In the genomic region with DNA sequence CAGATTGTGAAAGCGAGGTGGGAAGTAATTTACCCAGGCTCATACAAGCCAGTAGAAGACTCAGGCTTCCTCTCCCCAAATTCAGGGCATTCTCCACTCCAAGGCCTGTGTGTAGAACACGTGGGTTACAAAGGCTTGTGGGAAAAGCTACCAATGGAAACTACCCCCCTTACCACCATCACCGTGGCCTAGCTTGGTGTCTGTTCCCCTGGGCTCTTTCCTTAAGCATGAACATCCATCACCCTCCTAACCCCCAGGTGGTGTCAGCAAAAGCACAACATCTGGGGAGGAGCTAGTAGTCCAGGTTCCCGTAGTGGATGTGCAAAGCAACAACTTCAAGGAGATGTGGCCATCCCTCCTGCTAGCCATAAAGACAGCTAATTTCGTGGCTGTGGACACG, we compare ENCODE assay signal across 8 cellular contexts. TPM values are rescaled to one million over a fixed set of nuclear protein-coding genes. Genes with fewer than 3 reads are reported as not detected.
DNase-seq lines count a peak whose midpoint lies in the region; ATAC-seq and TF ChIP-seq lines count a peak whose summit lies in the region.

No MANE protein-coding gene starts in this region.

- H3K79me2 ChIP-seq in trophoblast cell (ENCODE audit: control insufficient read depth, insufficient read depth, low read length, poor library complexity), result peaks cover 6% of the 10 kb centered on the region

- H3K23ac ChIP-seq in trophoblast cell (ENCODE audit: low read length), result no peak overlapping the region

- H3K79me1 ChIP-seq in trophoblast cell (ENCODE audit: low read length), result peaks cover 10% of the 10 kb centered on the region

- H3K4me1 ChIP-seq in left ventricle myocardium inferior (peaks cover 42% of the 10 kb centered on the region), esophagus (ENCODE audit: control insufficient read depth in 2 of 2, insufficient read depth in 2 of 2, low read length in 1 of 2) (peaks cover 3 to 6% of the 10 kb centered on the region in 2 donors), trophoblast cell (ENCODE audit: control insufficient read depth in 1 of 2, insufficient read depth in 2 of 2, low read length in 2 of 2) (peaks cover 6 to 12% of the 10 kb centered on the region in 2 experiments)

- no peak for ATAC-seq in HG03432 (IDR thresholded peaks at IDR 0.05; ENCODE audit: unreplicated experiment)
- ATAC-seq in GM18870 (IDR thresholded peaks at IDR 0.05; ENCODE audit: unreplicated experiment), result no peak

- intact Hi-C loops in left ventricle myocardium inferior (cut with micrococcal nuclease) (no loop called here), cardiac septum (cut with DNase I) (no loop called here)

- no peak overlapping the region for H4K91ac ChIP-seq in trophoblast cell (ENCODE audit: low read depth, low read length)

- H2BK12ac ChIP-seq in trophoblast cell (ENCODE audit: low read length), result no peak overlapping the region

- no peak overlapping the region for H2AK5ac ChIP-seq in trophoblast cell (ENCODE audit: low read length)

- peak overlapping the region; percentile 100 for H3K27ac ChIP-seq in left ventricle myocardium inferior (replicated peaks)
- peak overlapping the region in 1 of 2 donors; percentile 99 for H3K27ac ChIP-seq in esophagus (ENCODE audit: low read depth in 2 of 2, low read length in 1 of 2)
- H3K27ac ChIP-seq in trophoblast cell (ENCODE audit: low read depth, low read length), result no peak overlapping the region

- H3K9me3 ChIP-seq in left ventricle myocardium inferior (replicated peaks) (no peaks in the 10 kb centered on the region), esophagus (ENCODE audit: control insufficient read depth in 2 of 2, insufficient read depth in 1 of 2, low read depth in 1 of 2, low read length in 1 of 2) (no peaks in the 10 kb centered on the region), trophoblast cell (ENCODE audit: insufficient read depth, low read depth, low read length) (no peaks in the 10 kb centered on the region)

- H4K12ac ChIP-seq in trophoblast cell (ENCODE audit: low read depth, low read length), result no peak overlapping the region

- no peak overlapping the region for H2BK120ac ChIP-seq in trophoblast cell (ENCODE audit: insufficient read depth, low read length, poor library complexity)

- WGBS in esophagus, 2 donors, result 25 to 31% methylated on average over 6 of the region's 6 CpGs
- whole genome bisulfite sequencing in trophoblast cell (ENCODE audit: extremely low coverage, insufficient coverage, insufficient read length), result no CpG with 5 or more reads among the region's 6 CpGs

- H3K4me3 ChIP-seq in left ventricle myocardium inferior (peak overlapping the region; percentile 97), esophagus (ENCODE audit: low read depth in 1 of 2, low read length in 2 of 2) (peak overlapping the region; percentile 70 to 86), trophoblast cell (ENCODE audit: low read depth, low read length) (peak overlapping the region; percentile 14)

- H4K8ac ChIP-seq in trophoblast cell (ENCODE audit: low read depth, low read length), result no peak overlapping the region

- H2AFZ ChIP-seq in trophoblast cell (ENCODE audit: insufficient read depth, low read length, poor library complexity), result no peak overlapping the region

- no peak overlapping the region for H3K14ac ChIP-seq in trophoblast cell (ENCODE audit: low read length)

- H3K4ac ChIP-seq in trophoblast cell (ENCODE audit: low read depth, low read length), result peak overlapping the region; percentile 2

- H3K36me3 ChIP-seq in left ventricle myocardium inferior (peaks cover 34% of the 10 kb centered on the region), esophagus (ENCODE audit: control insufficient read depth in 2 of 2, insufficient read depth in 2 of 2, low read length in 1 of 2) (peaks cover 22 to 29% of the 10 kb centered on the region in 2 donors), trophoblast cell (ENCODE audit: control insufficient read depth in 1 of 2, insufficient read depth in 2 of 2, low read length in 2 of 2) (peaks cover 22 to 29% of the 10 kb centered on the region in 2 experiments)

- H3K9ac ChIP-seq in trophoblast cell (ENCODE audit: low read length), result no peak overlapping the region

- H3K4me2 ChIP-seq in trophoblast cell (ENCODE audit: low read length), result peak overlapping the region; percentile 64

- DNase-seq in left ventricle myocardium inferior (no peak), cardiac septum (ENCODE audit: low spot score) (no peak), SK-N-DZ (ENCODE audit: low spot score) (peak; percentile 45), trophoblast cell (no peak)
- DNase-seq in NK-92 treated with Interleukin-12 subunit alpha and Interleukin-12 subunit beta, amount 100 ng/mL, for 24 hours (lab: John Stamatoyannopoulos, UW), result no peak

- H3K27me3 ChIP-seq in left ventricle myocardium inferior (ENCODE audit: low read depth) (no peaks in the 10 kb centered on the region), esophagus (ENCODE audit: control insufficient read depth in 1 of 2, insufficient read depth in 2 of 2, low read length in 2 of 2) (no peaks in the 10 kb centered on the region), trophoblast cell (ENCODE audit: insufficient read depth, low read length) (no peaks in the 10 kb centered on the region)

- no peak overlapping the region for H3K18ac ChIP-seq in trophoblast cell (ENCODE audit: low read length)

- H2BK5ac ChIP-seq in trophoblast cell (ENCODE audit: low read depth, low read length, poor library complexity), result no peak overlapping the region

- no peak for TF ChIP-seq CTCF in left ventricle myocardium inferior (IDR thresholded peaks at IDR 0.05; ENCODE audit: borderline replicate concordance)

RNA-seq across cellular contexts. Expression of a gene that starts 0.6 kb away (rescaled TPM):
- total RNA-seq in left ventricle myocardium inferior (8.1 TPM), cardiac septum (11.2 TPM)
- 48.8 and 50.5 TPM in 2 replicates for polyA plus RNA-seq in SK-N-DZ (2014; cell fraction: cytosol; rRNA removed)
- 267 and 319 TPM in 2 replicates for polyA plus RNA-seq in SK-N-DZ (2014; cell fraction: nucleus; rRNA removed)
- 10 to 100 TPM; 12.2 to 21.8 TPM for polyA plus RNA-seq in esophagus
- polyA plus RNA-seq in trophoblast cell (2013), result 10.0 and 10.3 TPM in 2 replicates

RNA-seq across cellular contexts. Expression of a gene that starts 0.8 kb away (rescaled TPM):
- total RNA-seq in left ventricle myocardium inferior (3.2 TPM), cardiac septum (3.5 TPM)
- polyA plus RNA-seq in SK-N-DZ (2014; cell fraction: cytosol; rRNA removed), result 25.4 and 32.1 TPM in 2 replicates
- polyA plus RNA-seq in SK-N-DZ (2014; cell fraction: nucleus; rRNA removed), result 26.7 and 29.9 TPM in 2 replicates
- polyA plus RNA-seq in esophagus, result 1 to 10 TPM; 4.4 to 8.0 TPM
- 5.3 and 5.4 TPM in 2 replicates for polyA plus RNA-seq in trophoblast cell (2013)

RNA-seq across cellular contexts. Expression of a gene that starts 14.1 kb away (rescaled TPM):
- total RNA-seq in left ventricle myocardium inferior (not detected), cardiac septum (not detected)
- 47.0 and 54.7 TPM in 2 replicates for polyA plus RNA-seq in SK-N-DZ (2014; cell fraction: cytosol; rRNA removed)
- polyA plus RNA-seq in SK-N-DZ (2014; cell fraction: nucleus; rRNA removed), result 28.7 and 38.7 TPM in 2 replicates
- 1 to 10 TPM; 2.7 to 5.2 TPM for polyA plus RNA-seq in esophagus
- polyA plus RNA-seq in trophoblast cell (2013), result 0.36 and 0.42 TPM in 2 replicates

Comparison
In these comparisons a context has a peak if more than half of its experiments do, and no peak if none do; other contexts are left out.
1. H3K4me3 ChIP-seq: peak in every context shown above with its lines; median percentile 97 in left ventricle myocardium inferior; 78 in esophagus; 14 in trophoblast cell.